ENCODE assay signal across 13 cellular contexts in genomic region chr13:78398743-78399410, GRCh38.
DNase-seq lines count a peak whose midpoint lies in the region; ATAC-seq and TF ChIP-seq lines count a peak whose summit lies in the region.
"Had no signal": no experiment of that assay in that cellular context is flagged by ENCODE, and none has a peak within 500 bp of the region (broad histone marks: within the 10 kb centered on the region; RNA-seq: fewer than 3 reads in every experiment).

No MANE protein-coding gene starts in this region.

- no peak overlapping the region for H3K4me3 ChIP-seq in GM06990 (replicated peaks; ENCODE audit: low read depth, low read length)
- no peak overlapping the region for H3K4me3 ChIP-seq in foreskin fibroblast (ENCODE audit: low read depth in 1 of 2, low read length in 2 of 2)
- H3K4me3 ChIP-seq: K562 had no signal

- no peak for TF ChIP-seq CTCF in GM06990 (IDR thresholded peaks at IDR 0.05; ENCODE audit: insufficient read depth, low read length, poor library complexity, severe bottlenecking)
- TF ChIP-seq CTCF in foreskin fibroblast (IDR thresholded peaks at IDR 0.05; ENCODE audit: low read depth, low read length), result no peak

- no peaks in the 10 kb centered on the region for H3K27me3 ChIP-seq in GM06990 (replicated peaks; ENCODE audit: control insufficient read depth, insufficient read depth, low read length)

- no peaks in the 10 kb centered on the region for H3K36me3 ChIP-seq in GM06990 (ENCODE audit: control insufficient read depth, insufficient read depth, low read length)

- peak; percentile 93 for ATAC-seq in GM19043 (IDR thresholded peaks at IDR 0.05; ENCODE audit: low read depth, unreplicated experiment)
- peak; percentile 92 for ATAC-seq in HG02588 (IDR thresholded peaks at IDR 0.05; ENCODE audit: unreplicated experiment)
- peak; percentile 92 for ATAC-seq in HG03280 (IDR thresholded peaks at IDR 0.05; ENCODE audit: unreplicated experiment)
- ATAC-seq: K562 had no signal

- peak; percentile 19 for DNase-seq in GM06990 (ENCODE audit: extremely low read depth, insufficient read length)
- DNase-seq in activated naive CD4-positive, alpha-beta T cell (lab: John Stamatoyannopoulos, UW), result no peak
- DNase-seq in foreskin fibroblast, result no peak
- DNase-seq in NCI-H1105 (lab: John Stamatoyannopoulos, UW), result no peak
- DNase-seq in mucosa of gallbladder (ENCODE audit: low spot score), result no peak
- DNase-seq: activated CD4-positive, alpha-beta T cell treated with anti-CD3 and anti-CD28 coated beads, Interleukin-2, amount 50 U/mL, for 4 hours; head of caudate nucleus; mesenchymal stem cell; NCI-H345 had no signal
